1 cellular context compared by ENCODE assay signal in genomic region chr3:192422998-192423349, GRCh38.
TF ChIP-seq lines count a peak whose summit lies in the region.

No MANE protein-coding gene starts in this region.

TF ChIP-seq in liver, 16 proteins besides CTCF, POLR2A, EP300 and RAD21 (continued from another document):
- TF ChIP-seq ATF3 (IDR thresholded peaks at IDR 0.05) = no peak
